25 cellular contexts compared by ENCODE assay signal in genomic region chr5:65728219-65728618, GRCh38.
"Had no signal": no experiment of that assay in that cellular context is flagged by ENCODE, and none has a peak within 500 bp of the region (broad histone marks: within the 10 kb centered on the region; RNA-seq: fewer than 3 reads in every experiment).

No MANE protein-coding gene starts in this region.

- DNase-seq: activated CD4-positive, alpha-beta memory T cell treated with anti-CD3 and anti-CD28 coated beads, Interleukin-2, amount 10 ng/mL, durations not matched to agents 7 days and 5 days; activated CD4-positive, alpha-beta T cell treated with anti-CD3 and anti-CD28 coated beads, Interleukin-2, amount 10 ng/mL, durations not matched to agents 24 days and 14 days; activated gamma-delta T cell treated with Interleukin-2 at 50 U/mL for 16 hours; activated naive CD4-positive, alpha-beta T cell treated with anti-CD3 and anti-CD28 coated beads, Interleukin-2, amount 50 U/mL, for 16 hours; activated T-cell treated with anti-CD3 and anti-CD28 coated beads, Interleukin-2, amount 50 U/mL, for 4 hours; amniotic stem cell; effector CD4-positive, alpha-beta T cell; foreskin melanocyte; kidney glomerular epithelial cell; lower lobe of right lung; retina; stimulated activated CD4-positive, alpha-beta T cell treated with anti-CD3 and anti-CD28 coated beads, Interleukin-12 subunit alpha, Interleukin-12 subunit beta, amount 100 ng/mL, for 4 hours; stimulated activated CD4-positive, alpha-beta T cell treated with anti-CD3 and anti-CD28 coated beads, Interleukin-4, amount 100 ng/mL, for 24 hours; T-helper 17 cell; T1000; trophoblast cell; uterus; WERI-Rb-1 had no signal

- ATAC-seq: activated CD4-positive, CD25-positive, alpha-beta regulatory T cell treated with anti-CD3 and anti-CD28 coated beads, Interleukin-2, amount 50 U/mL, for 24 hours; activated T-cell treated with anti-CD3 and anti-CD28 coated beads, Interleukin-2, amount 50 U/mL, for 4 hours; activated T-helper 17 cell treated with anti-CD3 and anti-CD28 coated beads, Interleukin-2, amount 50 U/mL, for 72 hours; left lobe of liver; lower lobe of right lung; sciatic nerve; stimulated activated effector memory CD8-positive, alpha-beta T cell treated with anti-CD3 and anti-CD28 coated beads, Interleukin-12 subunit alpha, Interleukin-12 subunit beta, amount 100 ng/mL, for 72 hours; T-helper 17 cell had no signal

- H3K4me3 ChIP-seq: lower lobe of right lung, skin epidermis, thoracic aorta, uterus had no signal

- H3K36me3 ChIP-seq: lower lobe of right lung, thoracic aorta, uterus had no signal

- H3K4me1 ChIP-seq: uterus had no signal

- H3K9me3 ChIP-seq: lower lobe of right lung, thoracic aorta, uterus had no signal

- H3K27me3 ChIP-seq: uterus had no signal

- H3K27ac ChIP-seq: lower lobe of right lung, skin epidermis, thoracic aorta, uterus, WERI-Rb-1 had no signal
